Comparison of ENCODE assay signal across 9 cellular contexts in genomic region chr2:46230115-46230571, GRCh38.
DNase-seq lines count a peak whose midpoint lies in the region; ATAC-seq and TF ChIP-seq lines count a peak whose summit lies in the region.
"Had no signal": no experiment of that assay in that cellular context is flagged by ENCODE, and none has a peak within 500 bp of the region (broad histone marks: within the 10 kb centered on the region; RNA-seq: fewer than 3 reads in every experiment).

No MANE protein-coding gene starts in this region.

- no peaks in the 10 kb centered on the region for H3K9me3 Mint-ChIP-seq in T-helper 1 cell treated with Interleukin-12 subunit alpha and Interleukin-12 subunit beta and Interleukin-4 antibody, amounts not matched to agents 30 μg/mL and 1 μg/mL, for 36 hours
- H3K9me3 Mint-ChIP-seq in immature natural killer cell: peaks cover 0 to 1% (median 0%) of the 10 kb centered on the region in 6 donors

- H3K4me1 ChIP-seq in right atrium auricular region: peaks cover 0 to 10% of the 10 kb centered on the region in 2 donors

- peaks cover 15% of the 10 kb centered on the region for H3K4me1 Mint-ChIP-seq in T-helper 1 cell treated with Interleukin-12 subunit alpha and Interleukin-12 subunit beta and Interleukin-4 antibody, amounts not matched to agents 30 μg/mL and 1 μg/mL, for 36 hours (ENCODE audit: low read depth)
- H3K4me1 Mint-ChIP-seq in immature natural killer cell: no peaks in the 10 kb centered on the region

- peak overlapping the region; percentile 91 for H3K27ac Mint-ChIP-seq in T-helper 1 cell treated with Interleukin-12 subunit alpha and Interleukin-12 subunit beta and Interleukin-4 antibody, amounts not matched to agents 30 μg/mL and 1 μg/mL, for 36 hours
- H3K27ac Mint-ChIP-seq in immature natural killer cell: peak overlapping the region in 2 of 6 donors; percentile 52 to 81
- H3K27ac Mint-ChIP-seq: naive B cell had no signal

- ATAC-seq in Right ventricle myocardium inferior: peak; percentile 83
- peak; percentile 56 for ATAC-seq in HG02981 (IDR thresholded peaks at IDR 0.05; ENCODE audit: unreplicated experiment)

- H3K36me3 ChIP-seq in right atrium auricular region: no peaks in the 10 kb centered on the region

- no peaks in the 10 kb centered on the region for H3K9me3 ChIP-seq in right atrium auricular region

- H3K4me3 ChIP-seq in right atrium auricular region: no peak overlapping the region

- intact Hi-C loops in Right ventricle myocardium inferior (cut with DNase I): loop anchor here (2.0 kb wide), 2 partner anchors 135 to 231 kb away; no protein-coding TSS in a partner anchor

- peak in 1 of 2 donors; percentile 52 for TF ChIP-seq CTCF in right atrium auricular region (IDR thresholded peaks at IDR 0.05)

- H3K4me3 Mint-ChIP-seq in T-helper 1 cell treated with Interleukin-12 subunit alpha and Interleukin-12 subunit beta and Interleukin-4 antibody, amounts not matched to agents 30 μg/mL and 1 μg/mL, for 36 hours: no peak overlapping the region
- H3K4me3 Mint-ChIP-seq in immature natural killer cell: no peak overlapping the region
- H3K4me3 Mint-ChIP-seq: naive B cell had no signal

- H3K27ac ChIP-seq in right atrium auricular region: no peak overlapping the region

- H3K27me3 ChIP-seq in right atrium auricular region: no peaks in the 10 kb centered on the region

- peaks cover 17% of the 10 kb centered on the region for H3K27me3 Mint-ChIP-seq in T-helper 1 cell treated with Interleukin-12 subunit alpha and Interleukin-12 subunit beta and Interleukin-4 antibody, amounts not matched to agents 30 μg/mL and 1 μg/mL, for 36 hours (ENCODE audit: low read depth)
- H3K27me3 Mint-ChIP-seq in immature natural killer cell (ENCODE audit: low read depth in 3 of 3): peaks cover 0 to 5% (median 2%) of the 10 kb centered on the region in 3 donors

- DNase-seq in Right ventricle myocardium inferior (ENCODE audit: missing footprints) (peak; percentile 61), right atrium auricular region (ENCODE audit: low spot score) (no peak), immature natural killer cell (peak in 2 of 3 donors; percentile 4 to 20), DMS79 (lab: John Stamatoyannopoulos, UW) (no peak), NCI-H187 treated with DMSO at 0.1 percent for 48 hours (lab: John Stamatoyannopoulos, UW) (no peak), Kasumi-1 (lab: John Stamatoyannopoulos, UW) (no peak)
- DNase-seq: naive B cell had no signal

- no peaks in the 10 kb centered on the region for H3K36me3 Mint-ChIP-seq in T-helper 1 cell treated with Interleukin-12 subunit alpha and Interleukin-12 subunit beta and Interleukin-4 antibody, amounts not matched to agents 30 μg/mL and 1 μg/mL, for 36 hours (ENCODE audit: low read depth)
- H3K36me3 Mint-ChIP-seq in immature natural killer cell: no peaks in the 10 kb centered on the region
- H3K36me3 Mint-ChIP-seq: naive B cell had no signal

Comparison
In these comparisons a context has a peak if more than half of its experiments do, and no peak if none do; other contexts are left out.
1. DNase-seq: peak in Right ventricle myocardium inferior (single experiment) and immature natural killer cell (2 of 3); none in right atrium auricular region (single experiment), DMS79 (single experiment), NCI-H187 treated with DMSO at 0.1 percent for 48 hours (single experiment) and Kasumi-1 (0 of 2).